10 cellular contexts compared by ENCODE assay signal in the genomic region with DNA sequence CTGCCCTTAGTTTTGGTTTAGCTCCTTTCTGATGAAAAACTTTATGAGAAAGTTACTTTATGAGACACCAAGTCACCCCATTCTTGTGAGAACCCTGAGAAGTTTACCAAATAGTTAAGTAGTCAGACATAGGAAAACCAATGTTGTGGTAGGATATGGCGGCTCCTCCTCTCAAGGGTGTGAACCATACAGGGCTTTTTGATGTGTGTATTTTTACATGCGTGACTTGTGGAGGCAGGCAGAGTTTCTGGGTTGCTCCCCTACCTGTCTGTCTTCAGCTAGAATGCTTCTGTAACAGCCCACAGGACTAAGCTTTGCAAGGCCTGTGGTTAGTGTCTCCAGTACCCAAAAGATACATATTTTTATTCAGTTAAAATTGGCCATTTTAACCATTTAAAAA. TPM values are rescaled to one million over a fixed set of nuclear protein-coding genes. Genes with fewer than 3 reads are reported as not detected.
DNase-seq lines count a peak whose midpoint lies in the region; ATAC-seq and TF ChIP-seq lines count a peak whose summit lies in the region.
"Had no signal": no experiment of that assay in that cellular context is flagged by ENCODE, and none has a peak within 500 bp of the region (broad histone marks: within the 10 kb centered on the region; RNA-seq: fewer than 3 reads in every experiment).

No MANE protein-coding gene starts in this region.

- H3K36me3 ChIP-seq in Karpas-422 (ENCODE audit: insufficient read depth, low read length): no peaks in the 10 kb centered on the region

- H3K4me1 Mint-ChIP-seq in activated naive CD4-positive, alpha-beta T cell treated with anti-CD3 and anti-CD28 coated beads, Interleukin-2, amount 50 U/mL, for 24 hours: peaks cover 94% of the 10 kb centered on the region

- H3K27me3 ChIP-seq in Karpas-422 (ENCODE audit: low read length): no peaks in the 10 kb centered on the region
- H3K27me3 ChIP-seq: ascending aorta had no signal

- no peaks in the 10 kb centered on the region for H3K27me3 Mint-ChIP-seq in activated naive CD4-positive, alpha-beta T cell treated with anti-CD3 and anti-CD28 coated beads, Interleukin-2, amount 50 U/mL, for 24 hours

- H3K4me3 Mint-ChIP-seq in activated naive CD4-positive, alpha-beta T cell treated with anti-CD3 and anti-CD28 coated beads, Interleukin-2, amount 50 U/mL, for 24 hours: peak overlapping the region; percentile 78

- H3K9me2 ChIP-seq in Karpas-422 (replicated peaks; ENCODE audit: insufficient read depth, low read length): no peaks in the 10 kb centered on the region

- H3K9me3 Mint-ChIP-seq in activated naive CD4-positive, alpha-beta T cell treated with anti-CD3 and anti-CD28 coated beads, Interleukin-2, amount 50 U/mL, for 24 hours: no peaks in the 10 kb centered on the region

- H3K79me2 ChIP-seq in Karpas-422 (ENCODE audit: low read length): peaks cover 100% of the 10 kb centered on the region

- H3K9ac ChIP-seq in Karpas-422 (ENCODE audit: low read length): 0 out of 2 replicates have a peak overlapping the region, but pooled peaks have one; percentile 14

- no peak overlapping the region for H2AFZ ChIP-seq in Karpas-422 (ENCODE audit: low read length)

- peak; percentile 45 for ATAC-seq in GM21423 (IDR thresholded peaks at IDR 0.05; ENCODE audit: unreplicated experiment)

- DNase-seq in Karpas-422 (no peak), NCI-H1436 (lab: John Stamatoyannopoulos, UW) (no peak), GM13976 (ENCODE audit: low spot score) (no peak), NCI-H345 treated with DMSO at 0.1 percent for 48 hours (lab: John Stamatoyannopoulos, UW; ENCODE audit: unreplicated experiment) (no peak), substantia nigra (lab: John Stamatoyannopoulos, UW) (no peak)
- peak; percentile 33 for DNase-seq in stimulated activated CD8-positive, alpha-beta memory T cell treated with anti-CD3 and anti-CD28 coated beads, Interleukin-15, amount 100 ng/mL, for 1 hour (ENCODE audit: low read depth)
- DNase-seq: NCI-H524 had no signal

- H3K4me3 ChIP-seq in Karpas-422 (ENCODE audit: low read length): no peak overlapping the region
- H3K4me3 ChIP-seq: ascending aorta had no signal

- H3K9me3 ChIP-seq in Karpas-422 (ENCODE audit: low read length): no peaks in the 10 kb centered on the region
- H3K9me3 ChIP-seq: ascending aorta had no signal

- H4K20me1 ChIP-seq in Karpas-422 (ENCODE audit: insufficient read depth, low read depth, low read length): no peaks in the 10 kb centered on the region

- in situ Hi-C loops in GM13976 (cut with MboI; ENCODE audit: low sequenced_read_pairs, unreplicated experiment): no loop called here

- H3K4me1 ChIP-seq in Karpas-422 (ENCODE audit: low read length): peaks cover 99% of the 10 kb centered on the region

- peak overlapping the region; percentile 97 for H3K27ac Mint-ChIP-seq in activated naive CD4-positive, alpha-beta T cell treated with anti-CD3 and anti-CD28 coated beads, Interleukin-2, amount 50 U/mL, for 24 hours

- peak overlapping the region; percentile 63 for H3K4me2 ChIP-seq in Karpas-422 (ENCODE audit: low read depth, low read length, poor library complexity, severe bottlenecking)

- no peak for TF ChIP-seq CTCF in GM13976 (IDR thresholded peaks at IDR 0.05; ENCODE audit: borderline replicate concordance, control extremely low read depth, extremely low read depth, insufficient read depth, missing control alignments)

- peaks cover 11% of the 10 kb centered on the region for H3K36me3 Mint-ChIP-seq in activated naive CD4-positive, alpha-beta T cell treated with anti-CD3 and anti-CD28 coated beads, Interleukin-2, amount 50 U/mL, for 24 hours

- peak overlapping the region; percentile 94 for H3K27ac ChIP-seq in Karpas-422 (ENCODE audit: low read length)
- no peak overlapping the region for H3K27ac ChIP-seq in substantia nigra (ENCODE audit: low read depth, low read length, poor library complexity, severe bottlenecking)

RNA-seq across cellular contexts. Expression of a gene that starts 18.3 kb away (rescaled TPM):
- 50.6 and 58.3 TPM in 2 replicates for total RNA-seq in Karpas-422 (2014; rRNA removed; shearing (Covaris generic); ENCODE audit: low replicate concordance)

RNA-seq across cellular contexts. Expression of a gene that starts 39.2 kb away (rescaled TPM):
- total RNA-seq in Karpas-422 (2014; rRNA removed; shearing (Covaris generic); ENCODE audit: low replicate concordance): 45.4 and 126 TPM in 2 replicates
- total RNA-seq: ascending aorta had no signal
